16 cellular contexts compared by ENCODE assay signal in genomic region chr5:147617191-147617606, GRCh38.
"Had no signal": no experiment of that assay in that cellular context is flagged by ENCODE, and none has a peak within 500 bp of the region (broad histone marks: within the 10 kb centered on the region; RNA-seq: fewer than 3 reads in every experiment).

No MANE protein-coding gene starts in this region.

- H3K27ac ChIP-seq: heart left ventricle, left ventricle myocardium inferior, ovary, testis, upper lobe of right lung, WERI-Rb-1 had no signal

- H3K36me3 ChIP-seq: heart left ventricle, left ventricle myocardium inferior, ovary, upper lobe of right lung, WERI-Rb-1 had no signal

- DNase-seq: activated CD4-positive, alpha-beta T cell treated with anti-CD3 and anti-CD28 coated beads for 48 hours; activated CD8-positive, alpha-beta T cell treated with anti-CD3 and anti-CD28 coated beads, Interleukin-2, amount 10 ng/mL, durations not matched to agents 7 days and 5 days; activated naive CD4-positive, alpha-beta T cell treated with Interleukin-2 at 50 U/mL for 16 hours; endodermal cell; erythroblast; foreskin melanocyte; heart left ventricle; left ventricle myocardium inferior; ovary; stimulated activated CD4-positive, alpha-beta T cell treated with anti-CD3 and anti-CD28 coated beads, Interleukin-15, amount 100 ng/mL, for 24 hours; stimulated activated CD4-positive, alpha-beta T cell treated with anti-CD3 and anti-CD28 coated beads, Interleukin-4, amount 100 ng/mL, for 24 hours; stimulated activated naive CD8-positive, alpha-beta T cell treated with anti-CD3 and anti-CD28 coated beads, Interleukin-15, amount 100 ng/mL, for 72 hours; T-helper 1 cell; testis; upper lobe of right lung; WERI-Rb-1 had no signal

- H3K27me3 ChIP-seq: ovary, testis, upper lobe of right lung had no signal

- H3K4me3 ChIP-seq: heart left ventricle, left ventricle myocardium inferior, ovary, testis, upper lobe of right lung had no signal

- H3K4me1 ChIP-seq: heart left ventricle, left ventricle myocardium inferior, upper lobe of right lung had no signal

- H3K9me3 ChIP-seq: heart left ventricle, left ventricle myocardium inferior, ovary, testis, upper lobe of right lung had no signal

- ATAC-seq: activated CD8-positive, alpha-beta T cell treated with anti-CD3 and anti-CD28 coated beads, Interleukin-2, amount 10 ng/mL, durations not matched to agents 7 days and 5 days; heart left ventricle; stimulated activated naive CD8-positive, alpha-beta T cell treated with anti-CD3 and anti-CD28 coated beads, Interleukin-15, amount 100 ng/mL, for 72 hours; upper lobe of right lung had no signal
